In genomic region chr19:13556552-13556951, GRCh38 we compare ENCODE assay signal across 28 cellular contexts.
"Had no signal": no experiment of that assay in that cellular context is flagged by ENCODE, and none has a peak within 500 bp of the region (broad histone marks: within the 10 kb centered on the region; RNA-seq: fewer than 3 reads in every experiment).

No MANE protein-coding gene starts in this region.

- H3K27ac ChIP-seq: ascending aorta, brain microvascular endothelial cell, breast epithelium, VCaP had no signal

- DNase-seq: activated CD4-positive, alpha-beta memory T cell treated with anti-CD3 and anti-CD28 coated beads, Interleukin-2, amount 10 ng/mL, durations not matched to agents 7 days and 5 days; activated CD4-positive, alpha-beta T cell treated with anti-CD3 and anti-CD28 coated beads for 1 hour; activated CD4-positive, alpha-beta T cell treated with anti-CD3 and anti-CD28 coated beads for 36 hours; activated CD4-positive, alpha-beta T cell treated with anti-CD3 and anti-CD28 coated beads for 48 hours; activated CD4-positive, alpha-beta T cell treated with anti-CD3 and anti-CD28 coated beads, Interleukin-2, amount 10 ng/mL, durations not matched to agents 7 days and 5 days; activated CD4-positive, alpha-beta T cell treated with anti-CD3 and anti-CD28 coated beads, Interleukin-2, amount 50 U/mL, for 48 hours; activated CD4-positive, CD25-positive, alpha-beta regulatory T cell; activated CD8-positive, alpha-beta memory T cell treated with anti-CD3 and anti-CD28 coated beads for 24 hours; activated CD8-positive, alpha-beta memory T cell treated with anti-CD3 and anti-CD28 coated beads, Interleukin-2, amount 10 ng/mL, durations not matched to agents 7 days and 5 days; activated CD8-positive, alpha-beta memory T cell treated with anti-CD3 and anti-CD28 coated beads, Interleukin-2, amount 50 U/mL, for 48 hours; activated CD8-positive, alpha-beta T cell treated with anti-CD3 and anti-CD28 coated beads, Interleukin-2, amount 10 ng/mL, durations not matched to agents 7 days and 5 days; activated effector memory CD4-positive, alpha-beta T cell treated with Interleukin-2 at 50 U/mL for 16 hours; activated gamma-delta T cell; activated naive CD4-positive, alpha-beta T cell treated with anti-CD3 and anti-CD28 coated beads, Interleukin-2, amount 10 ng/mL, durations not matched to agents 7 days and 5 days; activated naive CD4-positive, alpha-beta T cell treated with Interleukin-2 at 50 U/mL for 16 hours; activated naive CD8-positive, alpha-beta T cell treated with anti-CD3 and anti-CD28 coated beads, Interleukin-2, amount 10 ng/mL, durations not matched to agents 7 days and 5 days; activated naive CD8-positive, alpha-beta T cell treated with anti-CD3 and anti-CD28 coated beads, Interleukin-2, amount 50 U/mL, for 24 hours; activated T-cell treated with anti-CD3 and anti-CD28 coated beads, Interleukin-2, amount 50 U/mL, for 24 hours; activated T-cell treated with anti-CD3 and anti-CD28 coated beads, Interleukin-2, amount 50 U/mL, for 48 hours; brain microvascular endothelial cell; central memory CD4-positive, alpha-beta T cell; T-cell; T-helper 2 cell; T-helper 9 cell had no signal

- H3K4me3 ChIP-seq: ascending aorta, breast epithelium had no signal

- H3K36me3 ChIP-seq: ascending aorta, brain microvascular endothelial cell, breast epithelium had no signal

- H3K4me1 ChIP-seq: ascending aorta, breast epithelium had no signal

- H3K27me3 ChIP-seq: ascending aorta, brain microvascular endothelial cell had no signal

- H3K9me3 ChIP-seq: ascending aorta had no signal

- ATAC-seq: activated CD4-positive, alpha-beta T cell treated with anti-CD3 and anti-CD28 coated beads for 36 hours; activated CD4-positive, CD25-positive, alpha-beta regulatory T cell treated with anti-CD3 and anti-CD28 coated beads, Interleukin-2, amount 50 U/mL, for 24 hours; activated CD8-positive, alpha-beta memory T cell treated with anti-CD3 and anti-CD28 coated beads, Interleukin-2, amount 10 ng/mL, durations not matched to agents 7 days and 5 days; activated CD8-positive, alpha-beta T cell treated with anti-CD3 and anti-CD28 coated beads, Interleukin-2, amount 10 ng/mL, durations not matched to agents 7 days and 5 days; activated naive CD8-positive, alpha-beta T cell treated with anti-CD3 and anti-CD28 coated beads, Interleukin-2, amount 50 U/mL, for 24 hours; T-cell had no signal
